In genomic region chr7:2172311-2173183, GRCh38 we compare ENCODE assay signal across 8 cellular contexts.
DNase-seq lines count a peak whose midpoint lies in the region; ATAC-seq, FAIRE-seq and TF ChIP-seq lines count a peak whose summit lies in the region.
"Had no signal": no experiment of that assay in that cellular context is flagged by ENCODE, and none has a peak within 500 bp of the region (broad histone marks: within the 10 kb centered on the region; RNA-seq: fewer than 3 reads in every experiment).

No MANE protein-coding gene starts in this region.

- H3K36me3 Mint-ChIP-seq in type B pancreatic cell: peaks cover 32% of the 10 kb centered on the region

- H3K4me3 Mint-ChIP-seq in type B pancreatic cell: peak overlapping the region; percentile 35

- ATAC-seq in SK-N-SH treated with all-trans-retinoic acid at 6 μM for 48 hours: peak; percentile 60

- H3K9me3 Mint-ChIP-seq in type B pancreatic cell: no peaks in the 10 kb centered on the region
- H3K9me3 Mint-ChIP-seq: naive B cell had no signal

- DNase-seq in HT-29 (ENCODE audit: low spot score) (peak; percentile 14), hepatic stellate cell (ENCODE audit: low spot score) (peak; percentile 92), type B pancreatic cell (ENCODE audit: extremely low spot score, unreplicated experiment) (no peak), RCC 7860 (ENCODE audit: low spot score) (no peak), SW480 (ENCODE audit: low spot score) (no peak)
- no peak for DNase-seq in activated T-cell treated with anti-CD3 and anti-CD28 coated beads, Interleukin-2, amount 50 U/mL, for 1 hour
- DNase-seq: naive B cell had no signal

- no peak for FAIRE-seq in RCC 7860 (lab: Jason Lieb, UNC)

- no peak for TF ChIP-seq CTCF in type B pancreatic cell (conservative IDR thresholded peaks at IDR 0.05)

- H3K27me3 Mint-ChIP-seq in type B pancreatic cell: no peaks in the 10 kb centered on the region
- H3K27me3 Mint-ChIP-seq: naive B cell had no signal

- peak overlapping the region; percentile 9 for H3K27ac Mint-ChIP-seq in type B pancreatic cell

- H3K4me1 Mint-ChIP-seq in type B pancreatic cell (ENCODE audit: unreplicated experiment): peaks cover 41% of the 10 kb centered on the region

TF ChIP-seq in SK-N-SH treated with all-trans-retinoic acid at 6 μM for 48 hours, 23 proteins besides CTCF, POLR2A, EP300 and RAD21:
- TF ChIP-seq ZNF70 (CRISPR knock-in tag; IDR thresholded peaks at IDR 0.05) (no peak), PATZ1 (CRISPR knock-in tag; IDR thresholded peaks at IDR 0.05; ENCODE audit: borderline replicate concordance) (no peak), TCF4 (CRISPR knock-in tag; IDR thresholded peaks at IDR 0.05; ENCODE audit: borderline replicate concordance) (no peak), SNAI2 (CRISPR knock-in tag; IDR thresholded peaks at IDR 0.05) (no peak), GLIS3 (CRISPR knock-in tag; IDR thresholded peaks at IDR 0.05) (no peak), OSR1 (CRISPR knock-in tag; IDR thresholded peaks at IDR 0.05) (no peak), BACH2 (CRISPR knock-in tag; IDR thresholded peaks at IDR 0.05; ENCODE audit: borderline replicate concordance) (no peak), TSHZ2 (CRISPR knock-in tag; IDR thresholded peaks at IDR 0.05) (no peak), ZNF565 (CRISPR knock-in tag; conservative IDR thresholded peaks at IDR 0.05; ENCODE audit: low read depth) (no peak), ESRRG (CRISPR knock-in tag; IDR thresholded peaks at IDR 0.05) (no peak), ZFP30 (CRISPR knock-in tag; IDR thresholded peaks at IDR 0.05) (no peak), ZC3H10 (CRISPR knock-in tag; IDR thresholded peaks at IDR 0.05) (no peak), ZFP3 (CRISPR knock-in tag; IDR thresholded peaks at IDR 0.05) (no peak), ZNF8 (CRISPR knock-in tag; IDR thresholded peaks at IDR 0.05) (no peak), RARB (CRISPR knock-in tag; IDR thresholded peaks at IDR 0.05) (no peak), ARNTL (CRISPR knock-in tag; IDR thresholded peaks at IDR 0.05; ENCODE audit: borderline replicate concordance, low read depth) (no peak), CSRNP3 (CRISPR knock-in tag; IDR thresholded peaks at IDR 0.05) (no peak)

Comparison
In these comparisons a context has a peak if more than half of its experiments do, and no peak if none do; other contexts are left out.
1. DNase-seq: peak in HT-29 (single experiment) and hepatic stellate cell (single experiment); none in type B pancreatic cell (single experiment), RCC 7860 (single experiment), activated T-cell treated with anti-CD3 and anti-CD28 coated beads, Interleukin-2, amount 50 U/mL, for 1 hour (single experiment) and SW480 (single experiment).